9 cellular contexts compared by ENCODE assay signal in genomic region chr22:19085233-19086043, GRCh38. TPM values are rescaled to one million over a fixed set of nuclear protein-coding genes. Genes with fewer than 3 reads are reported as not detected.
A peak's percentile ranks its signal among the peaks of the same experiment; 100 is the strongest.
DNase-seq lines count a peak whose midpoint lies in the region; ATAC-seq and TF ChIP-seq lines count a peak whose summit lies in the region.
"Had no signal": no experiment of that assay in that cellular context is flagged by ENCODE, and none has a peak within 500 bp of the region (broad histone marks: within the 10 kb centered on the region; RNA-seq: fewer than 3 reads in every experiment).

No MANE protein-coding gene starts in this region.

- H3K36me3 ChIP-seq in KMS-11 (ENCODE audit: insufficient read depth) (no peaks in the 10 kb centered on the region), hepatocyte (replicated peaks; ENCODE audit: insufficient read depth, low read depth) (no peaks in the 10 kb centered on the region), thyroid gland (no peaks in the 10 kb centered on the region)

- no peaks in the 10 kb centered on the region for H3K9me3 Mint-ChIP-seq in activated naive CD4-positive, alpha-beta T cell treated with anti-CD3 and anti-CD28 coated beads, Interleukin-2, amount 50 U/mL, for 24 hours
- H3K9me3 Mint-ChIP-seq in activated naive CD4-positive, alpha-beta T cell treated with anti-CD3 and anti-CD28 coated beads, Interleukin-2, amount 50 U/mL, for 72 hours: no peaks in the 10 kb centered on the region
- H3K9me3 Mint-ChIP-seq in activated B cell treated with CpG ODN at 0.5 μM for 24 hours: no peaks in the 10 kb centered on the region

- peaks cover 15% of the 10 kb centered on the region for H3K36me3 Mint-ChIP-seq in activated naive CD4-positive, alpha-beta T cell treated with anti-CD3 and anti-CD28 coated beads, Interleukin-2, amount 50 U/mL, for 24 hours
- H3K36me3 Mint-ChIP-seq in activated naive CD4-positive, alpha-beta T cell treated with anti-CD3 and anti-CD28 coated beads, Interleukin-2, amount 50 U/mL, for 72 hours: peaks cover 0 to 7% of the 10 kb centered on the region in 2 donors
- H3K36me3 Mint-ChIP-seq in activated B cell treated with CpG ODN at 0.5 μM for 24 hours (ENCODE audit: low read depth): peaks cover 53% of the 10 kb centered on the region

- H3K4me1 ChIP-seq in KMS-11 (ENCODE audit: low read depth, poor library complexity, severe bottlenecking) (peaks cover 11% of the 10 kb centered on the region), hepatocyte (ENCODE audit: insufficient read depth) (peaks cover 3% of the 10 kb centered on the region), thyroid gland (peaks cover 0 to 20% of the 10 kb centered on the region in 2 donors)

- intact Hi-C loops in activated B cell treated with CpG ODN at 0.5 μM for 24 hours (cut with micrococcal nuclease) (loop anchor here (1.0 to 5.0 kb wide), 2 partner anchors 37 to 537 kb away; partner anchors contain the start of gene DGCR2), thyroid gland (cut with DNase I) (no loop called here)

- 55% methylated on average over 1 of the region's 1 CpG for WGBS in hepatocyte (ENCODE audit: low lambda C conversion rate, missing lambda C conversion rate)
- 56 to 60% methylated on average over 1 of the region's 1 CpG for WGBS in thyroid gland, 2 donors

- ATAC-seq in activated naive CD4-positive, alpha-beta T cell treated with anti-CD3 and anti-CD28 coated beads, Interleukin-2, amount 50 U/mL, for 72 hours: no peak
- peak; percentile 93 for ATAC-seq in activated B cell treated with CpG ODN at 0.5 μM for 24 hours (ENCODE audit: low read depth)

- no peak overlapping the region for H3K4me3 Mint-ChIP-seq in activated naive CD4-positive, alpha-beta T cell treated with anti-CD3 and anti-CD28 coated beads, Interleukin-2, amount 50 U/mL, for 24 hours
- H3K4me3 Mint-ChIP-seq in activated B cell treated with CpG ODN at 0.5 μM for 24 hours: peak overlapping the region; percentile 63

- peaks cover 44% of the 10 kb centered on the region for H3K4me1 Mint-ChIP-seq in activated naive CD4-positive, alpha-beta T cell treated with anti-CD3 and anti-CD28 coated beads, Interleukin-2, amount 50 U/mL, for 24 hours
- H3K4me1 Mint-ChIP-seq in activated B cell treated with CpG ODN at 0.5 μM for 24 hours: peaks cover 30% of the 10 kb centered on the region

- H2AFZ ChIP-seq in KMS-11 (ENCODE audit: low read depth): no peak overlapping the region
- no peak overlapping the region for H2AFZ ChIP-seq in hepatocyte

- no peak for TF ChIP-seq CTCF in KMS-11 (conservative IDR thresholded peaks at IDR 0.05; ENCODE audit: low read depth, low read length)
- TF ChIP-seq CTCF in activated B cell treated with CpG ODN at 0.5 μM for 24 hours (IDR thresholded peaks at IDR 0.05): no peak
- TF ChIP-seq CTCF in hepatocyte (IDR thresholded peaks at IDR 0.05; ENCODE audit: poor library complexity): peak; percentile 46
- peak in 1 of 6 experiments; percentile 14 for TF ChIP-seq CTCF in thyroid gland (IDR thresholded peaks at IDR 0.05)

- H3K27ac Mint-ChIP-seq in activated naive CD4-positive, alpha-beta T cell treated with anti-CD3 and anti-CD28 coated beads, Interleukin-2, amount 50 U/mL, for 24 hours: peak overlapping the region; percentile 46
- peak overlapping the region in 1 of 2 donors; percentile 52 for H3K27ac Mint-ChIP-seq in activated naive CD4-positive, alpha-beta T cell treated with anti-CD3 and anti-CD28 coated beads, Interleukin-2, amount 50 U/mL, for 72 hours
- peak overlapping the region; percentile 67 for H3K27ac Mint-ChIP-seq in activated B cell treated with CpG ODN at 0.5 μM for 24 hours

- H3K9me2 ChIP-seq in hepatocyte (replicated peaks; ENCODE audit: insufficient read depth): no peaks in the 10 kb centered on the region

- H3K4me3 ChIP-seq in KMS-11 (IDR thresholded peaks at IDR 0.05; ENCODE audit: insufficient read depth, low read depth, low read length) (no peak overlapping the region), hepatocyte (no peak overlapping the region), thyroid gland (replicated peaks in 1 of 3) (no peak overlapping the region)

- H3K27me3 Mint-ChIP-seq in activated naive CD4-positive, alpha-beta T cell treated with anti-CD3 and anti-CD28 coated beads, Interleukin-2, amount 50 U/mL, for 24 hours: no peaks in the 10 kb centered on the region
- no peaks in the 10 kb centered on the region for H3K27me3 Mint-ChIP-seq in activated B cell treated with CpG ODN at 0.5 μM for 24 hours

- H3K79me2 ChIP-seq in KMS-11 (ENCODE audit: insufficient read depth, low read depth) (no peaks in the 10 kb centered on the region), hepatocyte (peaks cover 26% of the 10 kb centered on the region)

- no peaks in the 10 kb centered on the region for H3K27me3 ChIP-seq in KMS-11 (ENCODE audit: insufficient read depth, low read depth)
- no peaks in the 10 kb centered on the region for H3K27me3 ChIP-seq in hepatocyte
- H3K27me3 ChIP-seq in thyroid gland: no peaks in the 10 kb centered on the region

- H3K9ac ChIP-seq in KMS-11: no peak overlapping the region

- H4K20me1 ChIP-seq in KMS-11 (ENCODE audit: insufficient read depth) (no peaks in the 10 kb centered on the region), hepatocyte (ENCODE audit: insufficient read depth, poor library complexity, severe bottlenecking) (peaks cover 5% of the 10 kb centered on the region)

- peak overlapping the region; percentile 44; the same call in 1 of the 2 replicates for H3K4me2 ChIP-seq in KMS-11
- no peak overlapping the region for H3K4me2 ChIP-seq in hepatocyte

- CTCF ChIA-PET in activated B cell treated with CpG ODN at 0.5 μM for 24 hours (lab: Charles Lee): no interaction called here

- H3K9me3 ChIP-seq in hepatocyte (ENCODE audit: low read depth) (no peaks in the 10 kb centered on the region), thyroid gland (no peaks in the 10 kb centered on the region)

- POLR2A ChIA-PET in activated B cell treated with CpG ODN at 0.5 μM for 24 hours (lab: Charles Lee): interaction anchor here (0.6 to 1.9 kb wide), 2 partner anchors 26 to 59 kb away, joined by 3 to 12 read pairs; partner anchors contain the start of gene ESS2

- TF ChIP-seq POLR2A in thyroid gland (IDR thresholded peaks at IDR 0.05): no peak

- no peak for DNase-seq in activated naive CD4-positive, alpha-beta T cell treated with anti-CD3 and anti-CD28 coated beads, Interleukin-2, amount 50 U/mL, for 72 hours (ENCODE audit: low spot score in 2 of 2)
- no peak for DNase-seq in activated B cell treated with CpG ODN at 0.5 μM for 24 hours
- DNase-seq in hepatocyte (ENCODE audit: low spot score): peak; percentile 41
- no peak for DNase-seq in stimulated activated CD4-positive, alpha-beta T cell treated with anti-CD3 and anti-CD28 coated beads, Interleukin-2, amount 100 ng/mL, for 48 hours
- DNase-seq in activated effector memory CD4-positive, alpha-beta T cell treated with anti-CD3 and anti-CD28 coated beads, Interleukin-2, amount 50 U/mL, for 16 hours: no peak
- DNase-seq in thyroid gland: no peak

- H3K27ac ChIP-seq in KMS-11 (peak overlapping the region; percentile 33; the same call in 1 of the 2 replicates), hepatocyte (peak overlapping the region; percentile 82), thyroid gland (no peak overlapping the region)

RNA-seq across cellular contexts. Expression of gene DGCR2, which starts 36.8 kb away (rescaled TPM):
- total RNA-seq in activated naive CD4-positive, alpha-beta T cell treated with anti-CD3 and anti-CD28 coated beads, Interleukin-2, amount 50 U/mL, for 72 hours: 10 to 100 TPM in 1 of 2 donors, 1 to 10 TPM in 1; 9.5 to 23.6 TPM
- total RNA-seq in activated B cell treated with CpG ODN at 0.5 μM for 24 hours: 29.3 and 33.2 TPM in 2 replicates
- 45.2 and 61.5 TPM in 2 replicates for total RNA-seq in hepatocyte
- 62.4 and 67.2 TPM in 2 replicates for polyA plus RNA-seq in hepatocyte
- 100 to 1,000 TPM in 1 of 4 donors, 10 to 100 TPM in 3; 49.3 to 106 (median 86.9) TPM for total RNA-seq in thyroid gland

RNA-seq across cellular contexts. Expression of gene TSSK2, which starts 45.7 kb away (rescaled TPM):
- not detected for total RNA-seq in activated naive CD4-positive, alpha-beta T cell treated with anti-CD3 and anti-CD28 coated beads, Interleukin-2, amount 50 U/mL, for 72 hours
- total RNA-seq in activated B cell treated with CpG ODN at 0.5 μM for 24 hours: 0.13 TPM in 1 of 2 replicates, not detected in the other
- not detected in 2 replicates for total RNA-seq in hepatocyte
- not detected in 2 replicates for polyA plus RNA-seq in hepatocyte
- under 1 TPM in 3 of 4 donors, not detected in 1; 0.59 to 0.94 (median 0.78) TPM for total RNA-seq in thyroid gland
- total RNA-seq: glomerular endothelial cell had no signal

RNA-seq across cellular contexts. Expression of gene ESS2, which starts 59.0 kb away (rescaled TPM):
- total RNA-seq in activated naive CD4-positive, alpha-beta T cell treated with anti-CD3 and anti-CD28 coated beads, Interleukin-2, amount 50 U/mL, for 72 hours: 10 to 100 TPM; 16.5 to 21.5 TPM
- total RNA-seq in activated B cell treated with CpG ODN at 0.5 μM for 24 hours (14.9 and 17.2 TPM in 2 replicates), hepatocyte (7.6 and 9.0 TPM in 2 replicates), thyroid gland (10 to 100 TPM; 12.1 to 17.7 (median 15.0) TPM)
- polyA plus RNA-seq in hepatocyte: 11.4 and 11.7 TPM in 2 replicates

Comparison
In these comparisons a context has a peak if more than half of its experiments do, and no peak if none do; other contexts are left out.
1. H3K27ac ChIP-seq: peak in KMS-11 (single experiment) and hepatocyte (single experiment); none in thyroid gland (0 of 3).